10 cellular contexts compared by ENCODE assay signal in the genomic region with DNA sequence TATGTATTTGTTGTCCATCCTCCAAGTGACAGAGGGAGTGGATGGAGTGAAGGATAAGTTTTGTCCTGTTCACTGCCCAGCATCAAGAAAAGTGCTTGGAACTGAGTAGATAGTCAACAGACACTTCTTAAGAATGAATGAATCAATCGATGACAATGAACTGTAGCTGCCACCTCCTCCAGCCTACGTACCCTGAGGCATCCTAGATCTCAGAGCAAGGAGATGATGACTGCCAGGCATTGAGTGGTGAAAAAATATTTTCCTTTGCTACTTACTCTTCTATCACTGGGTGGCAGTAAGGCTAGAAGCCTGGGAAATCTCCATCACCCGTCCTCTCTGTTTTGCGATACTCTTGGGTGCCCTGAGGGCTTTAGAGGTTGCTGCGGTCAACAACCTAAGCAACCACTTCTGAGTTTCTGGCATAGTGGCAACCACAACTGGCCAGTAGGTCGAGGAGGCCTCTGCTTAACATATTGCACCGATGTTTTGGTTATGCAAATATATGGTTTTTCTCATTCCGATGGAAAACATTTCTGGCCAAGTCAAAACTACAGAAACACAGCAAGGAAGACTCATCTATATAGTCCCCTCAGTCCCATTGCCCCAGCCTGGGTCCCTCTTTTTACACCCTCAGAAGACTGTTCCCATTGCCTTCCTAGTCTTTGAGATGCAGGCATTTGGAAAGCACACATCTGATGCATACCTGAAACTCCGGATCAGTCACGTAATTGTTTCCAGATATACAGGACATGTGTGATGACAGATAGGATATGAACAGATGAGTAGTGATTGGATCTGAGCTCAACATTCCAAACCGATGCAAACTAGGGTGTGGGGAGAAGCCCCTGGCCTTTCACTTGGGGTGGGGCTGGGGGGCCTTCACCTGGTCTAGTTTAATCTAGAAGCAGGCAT.
DNase-seq lines count a peak whose midpoint lies in the region; ATAC-seq lines count a peak whose summit lies in the region.
"Had no signal": no experiment of that assay in that cellular context is flagged by ENCODE, and none has a peak within 500 bp of the region (broad histone marks: within the 10 kb centered on the region; RNA-seq: fewer than 3 reads in every experiment).

No MANE protein-coding gene starts in this region.

- DNase-seq in NCI-H2196 (lab: John Stamatoyannopoulos, UW; ENCODE audit: unreplicated experiment) (peak; percentile 6), NCI-H2196 treated with DMSO at 0.1 percent for 48 hours (lab: John Stamatoyannopoulos, UW; ENCODE audit: unreplicated experiment) (no peak), H4 (ENCODE audit: low spot score) (peak; percentile 83), T1000 (lab: John Stamatoyannopoulos, UW) (peak; percentile 87), glomerular visceral epithelial cell (ENCODE audit: extremely low spot score) (no peak), NCI-H82 (lab: John Stamatoyannopoulos, UW) (no peak), NCI-H82 treated with DMSO at 0.1 percent for 48 hours (lab: John Stamatoyannopoulos, UW; ENCODE audit: unreplicated experiment) (no peak)
- no peak for DNase-seq in naive thymus-derived CD4-positive, alpha-beta T cell
- DNase-seq: 8988T, colonic mucosa had no signal

- H3K4me1 ChIP-seq in naive thymus-derived CD4-positive, alpha-beta T cell (ENCODE audit: control insufficient read depth in 2 of 2, insufficient read depth in 2 of 2, low read length in 2 of 2), result peaks cover 5 to 32% of the 10 kb centered on the region in 2 donors
- H3K4me1 ChIP-seq: colonic mucosa had no signal

- H3K27ac ChIP-seq in naive thymus-derived CD4-positive, alpha-beta T cell (ENCODE audit: low read depth, low read length), result no peak overlapping the region
- H3K27ac ChIP-seq: colonic mucosa had no signal

- H3K27ac Mint-ChIP-seq in naive thymus-derived CD4-positive, alpha-beta T cell, result peak overlapping the region in 7 of 9 donors; percentile 5 to 84 (median 39)

- intact Hi-C loops in naive thymus-derived CD4-positive, alpha-beta T cell (cut with micrococcal nuclease), result no loop called here

- no peaks in the 10 kb centered on the region for H3K9me3 ChIP-seq in naive thymus-derived CD4-positive, alpha-beta T cell (ENCODE audit: control insufficient read depth in 2 of 3, low read length in 3 of 3)
- H3K9me3 ChIP-seq: colonic mucosa had no signal

- POLR2A ChIA-PET in naive thymus-derived CD4-positive, alpha-beta T cell (lab: Charles Lee), result no interaction called here

- H3K36me3 ChIP-seq in naive thymus-derived CD4-positive, alpha-beta T cell (ENCODE audit: control insufficient read depth in 2 of 3, insufficient read depth in 3 of 3, low read length in 3 of 3), result peaks cover 0 to 6% (median 0%) of the 10 kb centered on the region in 3 experiments
- H3K36me3 ChIP-seq: colonic mucosa had no signal

- H3K27me3 Mint-ChIP-seq in naive thymus-derived CD4-positive, alpha-beta T cell, result peaks cover 0 to 2% (median 0%) of the 10 kb centered on the region in 5 donors

- CTCF ChIA-PET in naive thymus-derived CD4-positive, alpha-beta T cell (lab: Charles Lee), result no interaction called here

- H3K27me3 ChIP-seq in naive thymus-derived CD4-positive, alpha-beta T cell (ENCODE audit: control insufficient read depth in 2 of 2, insufficient read depth in 2 of 2, low read length in 2 of 2), result no peaks in the 10 kb centered on the region
- H3K27me3 ChIP-seq: colonic mucosa had no signal

- peak overlapping the region in 2 of 10 donors; percentile 18 to 29 for H3K4me3 Mint-ChIP-seq in naive thymus-derived CD4-positive, alpha-beta T cell

- H3K4me3 ChIP-seq in naive thymus-derived CD4-positive, alpha-beta T cell (ENCODE audit: low read length), result no peak overlapping the region
- H3K4me3 ChIP-seq: colonic mucosa had no signal

- H3K36me3 Mint-ChIP-seq in naive thymus-derived CD4-positive, alpha-beta T cell, result peaks cover 12 to 32% (median 18%) of the 10 kb centered on the region in 5 donors

- no peak for ATAC-seq in naive thymus-derived CD4-positive, alpha-beta T cell

- H3K9me3 Mint-ChIP-seq in naive thymus-derived CD4-positive, alpha-beta T cell, result no peaks in the 10 kb centered on the region

- peaks cover 34 to 100% (median 98%) of the 10 kb centered on the region in 7 donors for H3K4me1 Mint-ChIP-seq in naive thymus-derived CD4-positive, alpha-beta T cell

Comparison
In these comparisons a context has a peak if more than half of its experiments do, and no peak if none do; other contexts are left out.
1. DNase-seq: peak in NCI-H2196 (single experiment), H4 (single experiment) and T1000 (single experiment); none in NCI-H2196 treated with DMSO at 0.1 percent for 48 hours (single experiment), naive thymus-derived CD4-positive, alpha-beta T cell (0 of 9), glomerular visceral epithelial cell (single experiment), NCI-H82 (single experiment) and NCI-H82 treated with DMSO at 0.1 percent for 48 hours (single experiment).